Comparison of ENCODE assay signal across 31 cellular contexts in the genomic region with DNA sequence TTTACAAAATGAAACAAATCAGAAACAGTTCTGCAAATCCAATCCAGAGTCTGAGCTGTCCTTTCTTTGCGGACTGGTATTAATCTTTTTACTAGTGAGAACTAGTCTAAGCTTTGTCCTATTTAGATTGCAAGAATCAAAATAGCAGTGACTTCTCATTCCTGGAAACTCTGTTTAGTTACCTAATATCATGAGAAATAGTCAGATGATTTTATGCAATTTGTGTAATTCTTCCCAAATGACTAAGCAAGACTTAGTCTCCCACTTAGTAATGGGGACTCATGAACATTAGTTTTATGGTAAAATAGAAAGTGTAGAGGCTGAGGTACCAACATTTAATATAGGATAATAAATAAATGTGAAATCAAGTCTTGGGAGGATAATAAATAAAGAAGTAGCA.
"Had no signal": no experiment of that assay in that cellular context is flagged by ENCODE, and none has a peak within 500 bp of the region (broad histone marks: within the 10 kb centered on the region; RNA-seq: fewer than 3 reads in every experiment).

No MANE protein-coding gene starts in this region.

- ATAC-seq: activated CD8-positive, alpha-beta T cell treated with anti-CD3 and anti-CD28 coated beads for 36 hours; activated naive CD4-positive, alpha-beta T cell treated with anti-CD3 and anti-CD28 coated beads, Interleukin-2, amount 50 U/mL, for 72 hours; activated T-cell treated with anti-CD3 and anti-CD28 coated beads, Interleukin-2, amount 50 U/mL, for 72 hours; activated T-helper 17 cell treated with anti-CD3 and anti-CD28 coated beads, Interleukin-2, amount 50 U/mL, for 72 hours; PC-3; Right ventricle myocardium inferior; SK-N-SH treated with all-trans-retinoic acid at 6 μM for 48 hours; T-cell; T-helper 17 cell had no signal

- H3K9me3 ChIP-seq: MG63, Peyer's patch had no signal

- H3K27me3 ChIP-seq: ascending aorta, MG63, Peyer's patch had no signal

- DNase-seq: activated CD4-positive, alpha-beta T cell treated with anti-CD3 and anti-CD28 coated beads, Interleukin-2, amount 10 ng/mL, durations not matched to agents 24 days and 14 days; activated CD4-positive, alpha-beta T cell treated with anti-CD3 and anti-CD28 coated beads, Interleukin-2, amount 50 U/mL, for 4 hours; activated CD8-positive, alpha-beta T cell treated with anti-CD3 and anti-CD28 coated beads for 36 hours; activated effector memory CD4-positive, alpha-beta T cell treated with anti-CD3 and anti-CD28 coated beads, Interleukin-2, amount 50 U/mL, for 16 hours; activated naive CD4-positive, alpha-beta T cell treated with anti-CD3 and anti-CD28 coated beads for 36 hours; activated T-cell treated with anti-CD3 and anti-CD28 coated beads, Interleukin-2, amount 50 U/mL, for 1 hour; activated T-cell treated with anti-CD3 and anti-CD28 coated beads, Interleukin-2, amount 50 U/mL, for 72 hours; amygdala; Kasumi-1; KG1; MG63; NCI-H1092; NCI-H1436 treated with DMSO at 0.1 percent for 48 hours; NCI-H1694 treated with DMSO at 0.1 percent for 48 hours; NCI-H2029; NCI-H510A; NCI-H526; NCI-H748 treated with DMSO at 0.1 percent for 48 hours; NK-92 treated with Interleukin-12 subunit alpha and Interleukin-12 subunit beta, amount 100 ng/mL, for 24 hours; PC-3; Peyer's patch; SIG-M5; T-cell; T-helper 17 cell; T-helper 9 cell; WERI-Rb-1 had no signal

- H3K4me3 ChIP-seq: ascending aorta, MG63, Peyer's patch had no signal

- H3K4me1 ChIP-seq: ascending aorta, Peyer's patch had no signal

- H3K36me3 ChIP-seq: ascending aorta, MG63, Peyer's patch, WERI-Rb-1 had no signal
